Comparison of ENCODE assay signal across 16 cellular contexts in genomic region chr1:9427388-9427787, GRCh38.
DNase-seq lines count a peak whose midpoint lies in the region; ATAC-seq and TF ChIP-seq lines count a peak whose summit lies in the region.
"Had no signal": no experiment of that assay in that cellular context is flagged by ENCODE, and none has a peak within 500 bp of the region (broad histone marks: within the 10 kb centered on the region; RNA-seq: fewer than 3 reads in every experiment).

No MANE protein-coding gene starts in this region.

- H3K79me2 ChIP-seq in DOHH2 (ENCODE audit: control insufficient read depth, low read length) = 0 out of 2 replicates have a peak, but pooled peaks cover 4% of the 10 kb centered on the region

- peaks cover 48% of the 10 kb centered on the region for H3K4me1 ChIP-seq in CD4-positive, CD25-positive, alpha-beta regulatory T cell (ENCODE audit: control insufficient read depth, insufficient read depth, low read length, poor library complexity, severe bottlenecking)
- H3K4me1 ChIP-seq in DOHH2 (ENCODE audit: control insufficient read depth, low read length) = peaks cover 74% of the 10 kb centered on the region
- H3K4me1 ChIP-seq in Panc1 (ENCODE audit: control insufficient read depth, insufficient read depth, low read length) = peaks cover 21% of the 10 kb centered on the region
- H3K4me1 ChIP-seq in naive thymus-derived CD4-positive, alpha-beta T cell (ENCODE audit: control insufficient read depth in 2 of 2, insufficient read depth in 2 of 2, low read length in 2 of 2) = peaks cover 28 to 42% of the 10 kb centered on the region in 2 donors

- no peaks in the 10 kb centered on the region for H4K20me1 ChIP-seq in DOHH2 (ENCODE audit: control insufficient read depth, insufficient read depth, low read depth, low read length)

- no peak for DNase-seq in CD4-positive, CD25-positive, alpha-beta regulatory T cell
- DNase-seq in Panc1 (ENCODE audit: low read depth, low spot score) (no peak), CD1c-positive myeloid dendritic cell (ENCODE audit: extremely low spot score) (no peak), pons (ENCODE audit: low spot score) (no peak)
- DNase-seq in naive thymus-derived CD4-positive, alpha-beta T cell = peak in 1 of 9 donors; percentile 27
- DNase-seq: Calu3, GOT3, KBM-7, NCI-H1417 treated with DMSO at 0.1 percent for 48 hours, NCI-H2081, NCI-H524, T-helper 2 cell had no signal

- H3K36me3 Mint-ChIP-seq in CD4-positive, CD25-positive, alpha-beta regulatory T cell = no peaks in the 10 kb centered on the region
- no peaks in the 10 kb centered on the region for H3K36me3 Mint-ChIP-seq in naive thymus-derived CD4-positive, alpha-beta T cell

- in situ Hi-C loops in Panc1 (cut with HindIII; ENCODE audit: low pct_unique_long_range_greater_than_20kb, low sequenced_read_pairs) = no loop called here

- peak overlapping the region; percentile 82 for H3K4me2 ChIP-seq in DOHH2 (ENCODE audit: low read length)

- H3K4me3 Mint-ChIP-seq in CD4-positive, CD25-positive, alpha-beta regulatory T cell = peak overlapping the region in 3 of 4 donors; percentile 10 to 94 (median 79)
- H3K4me3 Mint-ChIP-seq in naive thymus-derived CD4-positive, alpha-beta T cell = peak overlapping the region in 6 of 10 donors; percentile 29 to 100 (median 57)

- H3K9me3 Mint-ChIP-seq in CD4-positive, CD25-positive, alpha-beta regulatory T cell = no peaks in the 10 kb centered on the region
- peaks cover 0 to 6% (median 0%) of the 10 kb centered on the region in 11 donors for H3K9me3 Mint-ChIP-seq in naive thymus-derived CD4-positive, alpha-beta T cell

- H3K4me3 ChIP-seq in CD4-positive, CD25-positive, alpha-beta regulatory T cell (ENCODE audit: low read depth, low read length) = no peak overlapping the region
- H3K4me3 ChIP-seq in DOHH2 (ENCODE audit: low read length) = peak overlapping the region; percentile 63
- no peak overlapping the region for H3K4me3 ChIP-seq in Panc1 (ENCODE audit: low read depth in 2 of 2, low read length in 2 of 2)
- H3K4me3 ChIP-seq in naive thymus-derived CD4-positive, alpha-beta T cell (ENCODE audit: low read length) = no peak overlapping the region

- H3K9me3 ChIP-seq in CD4-positive, CD25-positive, alpha-beta regulatory T cell (ENCODE audit: control insufficient read depth in 2 of 2, low read length in 2 of 2) = no peaks in the 10 kb centered on the region
- H3K9me3 ChIP-seq in DOHH2 (ENCODE audit: control insufficient read depth, insufficient read depth, low read length) (no peaks in the 10 kb centered on the region), Panc1 (ENCODE audit: control insufficient read depth, insufficient read depth, low read depth, low read length) (no peaks in the 10 kb centered on the region)
- no peaks in the 10 kb centered on the region for H3K9me3 ChIP-seq in naive thymus-derived CD4-positive, alpha-beta T cell (ENCODE audit: control insufficient read depth in 2 of 3, low read length in 3 of 3)

- no peaks in the 10 kb centered on the region for H3K36me3 ChIP-seq in CD4-positive, CD25-positive, alpha-beta regulatory T cell (ENCODE audit: control insufficient read depth, insufficient read depth, low read length)
- H3K36me3 ChIP-seq in DOHH2 (ENCODE audit: control insufficient read depth, low read length) = no peaks in the 10 kb centered on the region
- no peaks in the 10 kb centered on the region for H3K36me3 ChIP-seq in Panc1 (ENCODE audit: control insufficient read depth, insufficient read depth, low read length)
- H3K36me3 ChIP-seq in naive thymus-derived CD4-positive, alpha-beta T cell (ENCODE audit: control insufficient read depth in 2 of 3, insufficient read depth in 3 of 3, low read length in 3 of 3) = no peaks in the 10 kb centered on the region

- CTCF ChIA-PET in Panc1 (lab: Charles Lee) = no interaction called here
- CTCF ChIA-PET in naive thymus-derived CD4-positive, alpha-beta T cell (lab: Charles Lee) = no interaction called here

- no TSS peak for BruUV-seq in Panc1 (replicated peaks; lab: Mats Ljungman, UMichigan)

- POLR2A ChIA-PET in Panc1 (lab: Charles Lee) = no interaction called here
- POLR2A ChIA-PET in naive thymus-derived CD4-positive, alpha-beta T cell (lab: Charles Lee) = interaction anchor here (1.5 to 2.5 kb wide), 3 partner anchors 14 to 137 kb away, joined by 4 to 12 read pairs (median 12); no protein-coding TSS in a partner anchor

- peaks cover 49% of the 10 kb centered on the region for H3F3A ChIP-seq in DOHH2 (ENCODE audit: control insufficient read depth, insufficient read depth)

- H3K4me1 Mint-ChIP-seq in CD4-positive, CD25-positive, alpha-beta regulatory T cell = peaks cover 22 to 81% (median 53%) of the 10 kb centered on the region in 4 donors
- H3K4me1 Mint-ChIP-seq in naive thymus-derived CD4-positive, alpha-beta T cell = peaks cover 33 to 76% (median 67%) of the 10 kb centered on the region in 7 donors

- no peak overlapping the region for H3K27ac ChIP-seq in CD4-positive, CD25-positive, alpha-beta regulatory T cell (ENCODE audit: insufficient read depth, low read length, poor library complexity, severe bottlenecking)
- H3K27ac ChIP-seq in DOHH2 (ENCODE audit: low read depth, low read length) (peak overlapping the region; percentile 96), Panc1 (ENCODE audit: low read length) (peak overlapping the region; percentile 66)
- H3K27ac ChIP-seq in naive thymus-derived CD4-positive, alpha-beta T cell (ENCODE audit: low read depth, low read length) = no peak overlapping the region
- H3K27ac ChIP-seq: SK-N-MC had no signal

- no peak for TF ChIP-seq CTCF in DOHH2 (IDR thresholded peaks at IDR 0.05; ENCODE audit: low read depth, low read length, poor library complexity, severe bottlenecking)
- no peak for TF ChIP-seq CTCF in Panc1 (IDR thresholded peaks at IDR 0.05)

- ATAC-seq in CD4-positive, CD25-positive, alpha-beta regulatory T cell (ENCODE audit: low read depth in 2 of 2) = no peak
- ATAC-seq in Panc1 (no peak), GM21360 (IDR thresholded peaks at IDR 0.05; ENCODE audit: unreplicated experiment) (no peak), HG02870 (IDR thresholded peaks at IDR 0.05; ENCODE audit: unreplicated experiment) (no peak)
- no peak for ATAC-seq in naive thymus-derived CD4-positive, alpha-beta T cell

- peak overlapping the region in 2 of 3 donors; percentile 89 to 96 for H3K27ac Mint-ChIP-seq in CD4-positive, CD25-positive, alpha-beta regulatory T cell
- peak overlapping the region in 8 of 9 donors; percentile 40 to 99 (median 95) for H3K27ac Mint-ChIP-seq in naive thymus-derived CD4-positive, alpha-beta T cell

- peaks cover 20% of the 10 kb centered on the region for H3K27me3 Mint-ChIP-seq in CD4-positive, CD25-positive, alpha-beta regulatory T cell
- peaks cover 0 to 33% (median 0%) of the 10 kb centered on the region in 5 donors for H3K27me3 Mint-ChIP-seq in naive thymus-derived CD4-positive, alpha-beta T cell

- intact Hi-C loops in Panc1 (cut with micrococcal nuclease; ENCODE audit: unreplicated experiment) = no loop called here
- intact Hi-C loops in naive thymus-derived CD4-positive, alpha-beta T cell (cut with micrococcal nuclease) = loop anchor here (5.0 to 10.0 kb wide), 6 partner anchors 53 to 1645 kb away; partner anchors contain the start of genes DFFA (in 1 of the 2), PER3 (in 1 of the 2), PEX14 (in 1 of the 2) and TMEM201 (in 1 of the 2)

- H3K9me2 ChIP-seq in DOHH2 (replicated peaks; ENCODE audit: control insufficient read depth, low read length) = no peaks in the 10 kb centered on the region

- no peaks in the 10 kb centered on the region for H3K27me3 ChIP-seq in CD4-positive, CD25-positive, alpha-beta regulatory T cell (ENCODE audit: control insufficient read depth, insufficient read depth, low read length)
- H3K27me3 ChIP-seq in DOHH2 (ENCODE audit: control insufficient read depth, low read length) = no peaks in the 10 kb centered on the region
- H3K27me3 ChIP-seq in Panc1 (ENCODE audit: control insufficient read depth, insufficient read depth, low read length) = no peaks in the 10 kb centered on the region
- H3K27me3 ChIP-seq in naive thymus-derived CD4-positive, alpha-beta T cell (ENCODE audit: control insufficient read depth in 2 of 2, insufficient read depth in 2 of 2, low read length in 2 of 2) = no peaks in the 10 kb centered on the region

Comparison
In these comparisons a context has a peak if more than half of its experiments do, and no peak if none do; other contexts are left out.
1. H3K27ac ChIP-seq: peak in DOHH2 (single experiment) and Panc1 (single experiment); none in CD4-positive, CD25-positive, alpha-beta regulatory T cell (single experiment) and naive thymus-derived CD4-positive, alpha-beta T cell (single experiment).